ENCODE assay signal across 1 cellular context in genomic region chr19:18699403-18700054, GRCh38.
TF ChIP-seq lines count a peak whose summit lies in the region.

No MANE protein-coding gene starts in this region.

TF ChIP-seq in GM12878, 131 proteins besides CTCF, POLR2A, EP300 and RAD21:
- TF ChIP-seq, protein P1, sequence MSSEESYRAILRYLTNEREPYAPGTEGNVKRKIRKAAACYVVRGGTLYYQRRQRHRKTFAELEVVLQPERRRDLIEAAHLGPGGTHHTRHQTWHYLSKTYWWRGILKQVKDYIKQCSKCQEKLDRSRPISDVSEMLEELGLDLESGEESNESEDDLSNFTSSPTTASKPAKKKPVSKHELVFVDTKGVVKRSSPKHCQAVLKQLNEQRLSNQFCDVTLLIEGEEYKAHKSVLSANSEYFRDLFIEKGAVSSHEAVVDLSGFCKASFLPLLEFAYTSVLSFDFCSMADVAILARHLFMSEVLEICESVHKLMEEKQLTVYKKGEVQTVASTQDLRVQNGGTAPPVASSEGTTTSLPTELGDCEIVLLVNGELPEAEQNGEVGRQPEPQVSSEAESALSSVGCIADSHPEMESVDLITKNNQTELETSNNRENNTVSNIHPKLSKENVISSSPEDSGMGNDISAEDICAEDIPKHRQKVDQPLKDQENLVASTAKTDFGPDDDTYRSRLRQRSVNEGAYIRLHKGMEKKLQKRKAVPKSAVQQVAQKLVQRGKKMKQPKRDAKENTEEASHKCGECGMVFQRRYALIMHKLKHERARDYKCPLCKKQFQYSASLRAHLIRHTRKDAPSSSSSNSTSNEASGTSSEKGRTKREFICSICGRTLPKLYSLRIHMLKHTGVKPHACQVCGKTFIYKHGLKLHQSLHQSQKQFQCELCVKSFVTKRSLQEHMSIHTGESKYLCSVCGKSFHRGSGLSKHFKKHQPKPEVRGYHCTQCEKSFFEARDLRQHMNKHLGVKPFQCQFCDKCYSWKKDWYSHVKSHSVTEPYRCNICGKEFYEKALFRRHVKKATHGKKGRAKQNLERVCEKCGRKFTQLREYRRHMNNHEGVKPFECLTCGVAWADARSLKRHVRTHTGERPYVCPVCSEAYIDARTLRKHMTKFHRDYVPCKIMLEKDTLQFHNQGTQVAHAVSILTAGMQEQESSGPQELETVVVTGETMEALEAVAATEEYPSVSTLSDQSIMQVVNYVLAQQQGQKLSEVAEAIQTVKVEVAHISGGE (CRISPR knock-in tag; IDR thresholded peaks at IDR 0.05), result no peak
- TF ChIP-seq TAF1 (IDR thresholded peaks at IDR 0.05; ENCODE audit: borderline replicate concordance, low read depth, low read length) (no peak), RFX5 (IDR thresholded peaks at IDR 0.05; ENCODE audit: low read depth, low read length) (no peak), ELK1 (IDR thresholded peaks at IDR 0.05; ENCODE audit: low read depth, low read length) (no peak), ESRRA (IDR thresholded peaks at IDR 0.05; ENCODE audit: low read length) (no peak), EZH2 (IDR thresholded peaks at IDR 0.05; ENCODE audit: borderline replicate concordance, control insufficient read depth, low read depth, low read length) (no peak), BCL3 (IDR thresholded peaks at IDR 0.05; ENCODE audit: borderline replicate concordance, insufficient read depth, low read depth, low read length, poor library complexity, severe bottlenecking) (no peak), RELB (IDR thresholded peaks at IDR 0.05; ENCODE audit: low read depth) (no peak), PRDM15 (CRISPR knock-in tag; IDR thresholded peaks at IDR 0.05) (no peak), KDM1A (IDR thresholded peaks at IDR 0.05; ENCODE audit: borderline replicate concordance) (no peak), ETV6 (conservative IDR thresholded peaks at IDR 0.05 in 1 of 2, IDR thresholded peaks at IDR 0.05 in 1 of 2; ENCODE audit: borderline replicate concordance in 1 of 2, low read depth in 1 of 2) (no peak), ZBED1 (IDR thresholded peaks at IDR 0.05; ENCODE audit: borderline replicate concordance) (no peak), RUNX3 (IDR thresholded peaks at IDR 0.05; ENCODE audit: low read length) (no peak)
